37 cellular contexts compared by ENCODE assay signal in the genomic region with DNA sequence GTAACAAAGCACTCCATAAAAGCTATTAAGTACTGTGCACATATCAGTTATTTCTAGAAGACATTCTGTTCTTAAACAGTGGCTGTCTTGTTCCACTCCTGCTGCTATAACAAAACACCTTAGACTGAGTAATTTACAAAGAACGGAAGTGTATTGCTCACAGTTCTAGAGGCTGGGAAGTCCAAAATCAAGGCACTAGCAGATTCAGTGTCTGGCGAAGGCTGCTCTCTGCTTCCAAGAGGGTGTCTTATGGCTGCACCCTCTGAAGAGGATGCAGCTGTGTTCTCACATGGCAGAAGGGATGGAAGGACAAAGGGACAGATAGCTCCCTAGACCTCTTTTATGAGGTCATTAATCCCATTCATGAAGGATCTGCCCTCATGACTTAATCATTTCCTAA.
"Had no signal": no experiment of that assay in that cellular context is flagged by ENCODE, and none has a peak within 500 bp of the region (broad histone marks: within the 10 kb centered on the region; RNA-seq: fewer than 3 reads in every experiment).

No MANE protein-coding gene starts in this region.

- H3K36me3 ChIP-seq: MG63 had no signal

- H3K9ac ChIP-seq: KMS-11 had no signal

- H3K4me3 ChIP-seq: MG63 had no signal

- H3K27ac ChIP-seq: KMS-11 had no signal

- H3K4me2 ChIP-seq: KMS-11 had no signal

- H3K27me3 ChIP-seq: MG63 had no signal

- H3K9me3 ChIP-seq: MG63 had no signal

- DNase-seq: Karpas-422, Kasumi-1, KG1, MG63, MM.1S, MV-4-11, NCI-H1048, NCI-H1092, NCI-H1092 treated with DMSO at 0.1 percent for 48 hours, NCI-H1105, NCI-H1105 treated with DMSO at 0.1 percent for 48 hours, NCI-H1417, NCI-H1417 treated with DMSO at 0.1 percent for 48 hours, NCI-H1436, NCI-H1436 treated with DMSO at 0.1 percent for 48 hours, NCI-H146, NCI-H1694, NCI-H1694 treated with DMSO at 0.1 percent for 48 hours, NCI-H187, NCI-H187 treated with DMSO at 0.1 percent for 48 hours, NCI-H1930, NCI-H2029, NCI-H2029 treated with DMSO at 0.1 percent for 48 hours, NCI-H2081, NCI-H2081 treated with DMSO at 0.1 percent for 48 hours, NCI-H2107, NCI-H2171, NCI-H2171 treated with DMSO at 0.1 percent for 48 hours, NCI-H2227 treated with DMSO at 0.1 percent for 48 hours, NCI-H226, NCI-H345, NCI-H446, NCI-H446 treated with DMSO at 0.1 percent for 48 hours, NCI-H510A, NCI-H510A treated with DMSO at 0.1 percent for 48 hours, NCI-H524 had no signal
